8 cellular contexts compared by ENCODE assay signal in the genomic region with DNA sequence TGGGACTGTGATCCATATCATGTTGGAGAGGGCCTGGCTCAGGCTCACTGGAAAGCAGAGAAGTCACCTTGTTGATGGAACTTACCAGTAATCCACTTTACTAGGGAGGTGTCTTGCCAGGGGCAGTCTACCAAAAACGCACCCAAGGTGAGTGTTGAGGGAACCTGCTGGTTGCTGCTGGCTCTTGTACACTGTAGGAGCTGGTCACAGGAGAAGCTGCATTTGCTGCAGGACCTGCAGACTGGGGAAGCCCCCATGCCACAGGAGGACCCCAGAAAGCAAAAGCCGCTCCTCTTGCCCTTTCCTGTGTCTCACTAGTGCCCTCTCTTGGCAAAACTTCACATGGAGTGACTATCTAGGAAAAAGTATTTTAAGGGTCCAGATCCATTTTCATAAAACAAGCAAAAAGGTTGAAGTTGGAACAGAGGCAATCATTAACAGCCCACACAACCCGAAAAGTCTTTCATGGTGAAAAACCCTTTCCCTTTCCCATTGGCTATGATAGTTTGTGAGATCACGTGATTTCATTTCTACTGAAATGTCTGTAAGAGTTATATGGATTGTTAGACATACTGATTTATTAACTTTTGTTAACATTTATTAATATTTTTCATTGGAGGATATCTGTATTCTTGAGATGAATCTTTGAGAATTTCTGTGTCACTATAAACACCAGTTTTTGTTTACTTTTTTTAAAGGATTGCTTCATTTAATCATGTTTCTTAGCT.
DNase-seq lines count a peak whose midpoint lies in the region; ATAC-seq and TF ChIP-seq lines count a peak whose summit lies in the region.

No MANE protein-coding gene starts in this region.

- H3K4me3 ChIP-seq in astrocyte of the spinal cord (ENCODE audit: low read depth, low read length), result no peak overlapping the region

- no peak for ATAC-seq in GM19463 (IDR thresholded peaks at IDR 0.05; ENCODE audit: unreplicated experiment)

- in situ Hi-C loops in KBM-7 (cut with MboI; ENCODE audit: low pct_unique_long_range_greater_than_20kb, low sequenced_read_pairs), result loop anchor here (25.0 kb wide), 1 partner anchor 580 kb away; no protein-coding TSS in a partner anchor
- in situ Hi-C loops in astrocyte of the spinal cord (cut with HindIII; ENCODE audit: low sequenced_read_pairs), result no loop called here

- peak; percentile 78 for DNase-seq in DMS 273 (lab: John Stamatoyannopoulos, UW; ENCODE audit: unreplicated experiment)
- DNase-seq in DMS 273 treated with DMSO at 0.1 percent for 48 hours (lab: John Stamatoyannopoulos, UW), result no peak
- DNase-seq in KBM-7, result peak; percentile 68
- DNase-seq in astrocyte of the spinal cord (ENCODE audit: low read depth, low spot score), result no peak
- peak; percentile 55 for DNase-seq in kidney tubule cell (ENCODE audit: low spot score)
- no peak for DNase-seq in effector CD8-positive, alpha-beta T cell (lab: John Stamatoyannopoulos, UW)
- no peak for DNase-seq in globus pallidus (ENCODE audit: low spot score)

- TF ChIP-seq CTCF in astrocyte of the spinal cord (IDR thresholded peaks at IDR 0.05; ENCODE audit: low read depth, low read length), result peak; percentile 56

Comparison
In these comparisons a context has a peak if more than half of its experiments do, and no peak if none do; other contexts are left out.
1. DNase-seq: peak in DMS 273 (single experiment), KBM-7 (single experiment) and kidney tubule cell (single experiment); none in DMS 273 treated with DMSO at 0.1 percent for 48 hours (single experiment), astrocyte of the spinal cord (single experiment), effector CD8-positive, alpha-beta T cell (single experiment) and globus pallidus (single experiment).